In genomic region chr6:43454290-43455033, GRCh38 we compare ENCODE assay signal across 1 cellular context.
TF ChIP-seq lines count a peak whose summit lies in the region.

No MANE protein-coding gene starts in this region.

TF ChIP-seq in HepG2, 621 proteins besides CTCF, POLR2A, EP300 and RAD21 (continued from another document and continues in another):
- TF ChIP-seq HMGXB3 (CRISPR knock-in tag; IDR thresholded peaks at IDR 0.05; ENCODE audit: borderline replicate concordance) (peak; percentile 70; the same call in 1 of the 2 replicates), CHD4 (IDR thresholded peaks at IDR 0.05; ENCODE audit: borderline replicate concordance, low read length) (no peak), SNAI1 (CRISPR knock-in tag; IDR thresholded peaks at IDR 0.05; ENCODE audit: borderline replicate concordance) (no peak), NFE2L1 (CRISPR knock-in tag; IDR thresholded peaks at IDR 0.05; ENCODE audit: borderline replicate concordance) (no peak), TFDP2 (CRISPR knock-in tag; IDR thresholded peaks at IDR 0.05) (peak; percentile 56), BATF2 (CRISPR knock-in tag; IDR thresholded peaks at IDR 0.05) (peak; percentile 76; the same call in 1 of the 2 replicates), ZNF772 (CRISPR knock-in tag; IDR thresholded peaks at IDR 0.05) (peak; percentile 81; the same call in 1 of the 2 replicates), KLF16 (CRISPR knock-in tag; IDR thresholded peaks at IDR 0.05) (peak in 1 of 2 experiments; percentile 74; a peak in 2 of 4 replicates), IKZF4 (CRISPR knock-in tag; IDR thresholded peaks at IDR 0.05; ENCODE audit: borderline replicate concordance, low read depth, not compliant biosample characterization) (peak; percentile 60), ZNF646 (CRISPR knock-in tag; IDR thresholded peaks at IDR 0.05) (0 out of 2 replicates have a peak, but pooled peaks have one; percentile 55), EEA1 (CRISPR knock-in tag; IDR thresholded peaks at IDR 0.05; ENCODE audit: borderline replicate concordance) (peak; percentile 35; the same call in 1 of the 2 replicates), ZBTB39 (CRISPR knock-in tag; IDR thresholded peaks at IDR 0.05) (peak; percentile 83), RELA (CRISPR knock-in tag; IDR thresholded peaks at IDR 0.05) (peak; percentile 82; the same call in 1 of the 2 replicates), CHCHD3 (CRISPR knock-in tag; IDR thresholded peaks at IDR 0.05) (no peak; the same call in 1 of the 2 replicates), ZNF574 (CRISPR knock-in tag; IDR thresholded peaks at IDR 0.05) (peak; percentile 85), ZNF512B (CRISPR knock-in tag; IDR thresholded peaks at IDR 0.05; ENCODE audit: borderline replicate concordance) (0 out of 2 replicates have a peak, but pooled peaks have one; percentile 61), ZNF263 (CRISPR knock-in tag; IDR thresholded peaks at IDR 0.05) (0 out of 2 replicates have a peak, but pooled peaks have one; percentile 20), HCFC1 (IDR thresholded peaks at IDR 0.05; ENCODE audit: low read depth, low read length) (no peak), SMAD9 (CRISPR knock-in tag; IDR thresholded peaks at IDR 0.05) (0 out of 2 replicates have a peak, but pooled peaks have one; percentile 68), ATF4 (CRISPR knock-in tag; IDR thresholded peaks at IDR 0.05) (peak; percentile 5 to 42; a peak in 1 of 4 replicates), ZNF260 (CRISPR knock-in tag; IDR thresholded peaks at IDR 0.05; ENCODE audit: borderline replicate concordance, low read depth) (no peak), KDM3A (CRISPR knock-in tag; IDR thresholded peaks at IDR 0.05; ENCODE audit: low read depth) (peak; percentile 54; the same call in 1 of the 2 replicates), TBL1XR1 (IDR thresholded peaks at IDR 0.05; ENCODE audit: borderline replicate concordance, low read length, partially characterized antibody) (peak; percentile 25), ZFP36L2 (CRISPR knock-in tag; IDR thresholded peaks at IDR 0.05) (peak; percentile 27; the same call in 1 of the 2 replicates), SIN3A (IDR thresholded peaks at IDR 0.05; ENCODE audit: borderline replicate concordance, low read depth, low read length) (peak; percentile 53; the same call in 1 of the 2 replicates), ZNF784 (CRISPR knock-in tag; IDR thresholded peaks at IDR 0.05; ENCODE audit: borderline replicate concordance) (peak; percentile 37; the same call in 1 of the 2 replicates), MBNL3 (CRISPR knock-in tag; conservative IDR thresholded peaks at IDR 0.05) (no peak)
